In the genomic region with DNA sequence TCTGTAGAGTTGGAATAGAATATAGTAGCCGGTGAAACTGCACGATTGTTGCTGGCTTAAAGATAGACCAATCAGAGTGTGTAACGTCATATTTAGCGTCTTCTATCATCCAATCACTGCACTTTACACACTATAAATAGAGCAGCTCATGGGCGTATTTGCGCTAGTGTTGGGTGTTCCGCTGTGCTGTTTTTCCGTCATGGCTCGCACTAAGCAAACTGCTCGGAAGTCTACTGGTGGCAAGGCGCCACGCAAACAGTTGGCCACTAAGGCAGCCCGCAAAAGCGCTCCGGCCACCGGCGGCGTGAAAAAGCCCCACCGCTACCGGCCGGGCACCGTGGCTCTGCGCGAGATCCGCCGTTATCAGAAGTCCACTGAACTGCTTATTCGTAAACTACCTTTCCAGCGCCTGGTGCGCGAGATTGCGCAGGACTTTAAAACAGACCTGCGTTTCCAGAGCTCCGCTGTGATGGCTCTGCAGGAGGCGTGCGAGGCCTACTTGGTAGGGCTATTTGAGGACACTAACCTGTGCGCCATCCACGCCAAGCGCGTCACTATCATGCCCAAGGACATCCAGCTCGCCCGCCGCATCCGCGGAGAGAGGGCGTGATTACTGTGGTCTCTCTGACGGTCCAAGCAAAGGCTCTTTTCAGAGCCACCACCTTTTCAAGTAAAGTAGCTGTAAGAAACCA, we compare ENCODE assay signal across 8 cellular contexts. TPM values are rescaled to one million over a fixed set of nuclear protein-coding genes. Genes with fewer than 3 reads are reported as not detected.
DNase-seq lines count a peak whose midpoint lies in the region; ATAC-seq and TF ChIP-seq lines count a peak whose summit lies in the region.

No MANE protein-coding gene starts in this region.

- no peaks in the 10 kb centered on the region for H3K27me3 Mint-ChIP-seq in activated CD4-positive, alpha-beta memory T cell treated with anti-CD3 and anti-CD28 coated beads for 36 hours

- CTCF ChIA-PET in BJ (lab: Yijun Ruan, JAX) = interaction anchor here (1.1 to 3.8 kb wide), 4 partner anchors 11 to 28 kb away, joined by 3 to 22 read pairs (median 6); a partner anchor contains a TSS
- CTCF ChIA-PET in activated CD4-positive, alpha-beta memory T cell treated with anti-CD3 and anti-CD28 coated beads for 36 hours (lab: Charles Lee) = interaction anchor here (0.8 to 9.8 kb wide), 6 partner anchors 9 to 230 kb away, joined by 3 to 87 read pairs (median 6); a partner anchor contains a TSS

- DNase-seq in BJ (ENCODE audit: low read depth) (peak; percentile 70), NCI-H69 (lab: John Stamatoyannopoulos, UW) (peak; percentile 95), ecto neural progenitor cell (ENCODE audit: low spot score) (peak; percentile 78), lower leg skin (ENCODE audit: low spot score in 2 of 2) (peak; percentile 86 to 97)
- DNase-seq in activated CD4-positive, alpha-beta memory T cell treated with anti-CD3 and anti-CD28 coated beads for 36 hours = peak; percentile 89
- peak; percentile 63 for DNase-seq in stimulated activated CD8-positive, alpha-beta memory T cell treated with anti-CD3 and anti-CD28 coated beads, Interleukin-12 subunit alpha, Interleukin-12 subunit beta, amount 100 ng/mL, for 1 hour (ENCODE audit: low read depth)

- intact Hi-C loops in activated CD4-positive, alpha-beta memory T cell treated with anti-CD3 and anti-CD28 coated beads for 36 hours (cut with micrococcal nuclease) = loop anchor here (2.0 to 10.0 kb wide), 4 partner anchors 1086 to 1814 kb away; a partner anchor contains a TSS
- intact Hi-C loops in lower leg skin (cut with DNase I; ENCODE audit: low total_unique reads) = no loop called here

- H3K36me3 ChIP-seq in BJ (ENCODE audit: control insufficient read depth, insufficient read depth, low read length) = no peaks in the 10 kb centered on the region

- POLR2A ChIA-PET in BJ (lab: Charles Lee) = interaction anchor here (0.5 to 2.9 kb wide), 11 partner anchors 12 to 1127 kb away, joined by 3 to 40 read pairs (median 3); a partner anchor contains a TSS
- POLR2A ChIA-PET in activated CD4-positive, alpha-beta memory T cell treated with anti-CD3 and anti-CD28 coated beads for 36 hours (lab: Charles Lee) = interaction anchor here (0.6 to 16.3 kb wide), 26 partner anchors 12 to 1853 kb away, joined by 3 to 675 read pairs (median 4); a partner anchor contains a TSS

- H3K4me3 ChIP-seq in BJ (ENCODE audit: low read depth, low read length) = peak overlapping the region; percentile 51
- peak overlapping the region; percentile 58 for H3K4me3 ChIP-seq in lower leg skin (ENCODE audit: low read depth, poor library complexity, severe bottlenecking)

- ATAC-seq in HG03439 (IDR thresholded peaks at IDR 0.05; ENCODE audit: unreplicated experiment) = peak; percentile 46

- H3K36me3 Mint-ChIP-seq in activated CD4-positive, alpha-beta memory T cell treated with anti-CD3 and anti-CD28 coated beads for 36 hours = peaks cover 9% of the 10 kb centered on the region

- peak overlapping the region; percentile 100 for H3K27ac Mint-ChIP-seq in activated CD4-positive, alpha-beta memory T cell treated with anti-CD3 and anti-CD28 coated beads for 36 hours

- no peak for TF ChIP-seq CTCF in BJ (IDR thresholded peaks at IDR 0.05; ENCODE audit: insufficient read depth, low read depth, low read length)
- TF ChIP-seq CTCF in lower leg skin (IDR thresholded peaks at IDR 0.05) = no peak

- peak overlapping the region; percentile 93 for H3K4me3 Mint-ChIP-seq in activated CD4-positive, alpha-beta memory T cell treated with anti-CD3 and anti-CD28 coated beads for 36 hours

- peaks cover 42% of the 10 kb centered on the region for H3K4me1 Mint-ChIP-seq in activated CD4-positive, alpha-beta memory T cell treated with anti-CD3 and anti-CD28 coated beads for 36 hours (ENCODE audit: low read depth)

- 1% methylated on average over 33 to 46 of the region's 46 CpGs for WGBS in lower leg skin, 2 donors

- TF ChIP-seq POLR2A in GM19193 (IDR thresholded peaks at IDR 0.05; ENCODE audit: extremely low read depth, insufficient read depth, insufficient read length) (peak; percentile 100), lower leg skin (IDR thresholded peaks at IDR 0.05) (peak; percentile 21 to 93)

- H3K9me3 Mint-ChIP-seq in activated CD4-positive, alpha-beta memory T cell treated with anti-CD3 and anti-CD28 coated beads for 36 hours = peaks cover 8% of the 10 kb centered on the region

- H3K27me3 ChIP-seq in BJ (ENCODE audit: control insufficient read depth, insufficient read depth, low read length) = no peaks in the 10 kb centered on the region

RNA-seq across cellular contexts. Expression of a gene that starts 57.8 kb away (rescaled TPM):
- polyA plus RNA-seq in BJ (2011; rRNA removed) = 4.7 and 7.7 TPM in 2 replicates
- polyA minus RNA-seq in BJ (2011; rRNA and poly(A)+ RNA removed) = 5.7 and 6.0 TPM in 2 replicates
- 10 to 100 TPM; 29.5 to 30.8 TPM for total RNA-seq in activated CD4-positive, alpha-beta memory T cell treated with anti-CD3 and anti-CD28 coated beads for 36 hours
- 1 to 10 TPM; 4.7 to 8.0 (median 6.5) TPM for total RNA-seq in lower leg skin

Comparison
In these comparisons a context has a peak if more than half of its experiments do, and no peak if none do; other contexts are left out.
1. Peak in every context shown above with its lines: DNase-seq, ATAC-seq and H3K4me3 ChIP-seq.